Comparison of ENCODE assay signal across 1 cellular context in the genomic region with DNA sequence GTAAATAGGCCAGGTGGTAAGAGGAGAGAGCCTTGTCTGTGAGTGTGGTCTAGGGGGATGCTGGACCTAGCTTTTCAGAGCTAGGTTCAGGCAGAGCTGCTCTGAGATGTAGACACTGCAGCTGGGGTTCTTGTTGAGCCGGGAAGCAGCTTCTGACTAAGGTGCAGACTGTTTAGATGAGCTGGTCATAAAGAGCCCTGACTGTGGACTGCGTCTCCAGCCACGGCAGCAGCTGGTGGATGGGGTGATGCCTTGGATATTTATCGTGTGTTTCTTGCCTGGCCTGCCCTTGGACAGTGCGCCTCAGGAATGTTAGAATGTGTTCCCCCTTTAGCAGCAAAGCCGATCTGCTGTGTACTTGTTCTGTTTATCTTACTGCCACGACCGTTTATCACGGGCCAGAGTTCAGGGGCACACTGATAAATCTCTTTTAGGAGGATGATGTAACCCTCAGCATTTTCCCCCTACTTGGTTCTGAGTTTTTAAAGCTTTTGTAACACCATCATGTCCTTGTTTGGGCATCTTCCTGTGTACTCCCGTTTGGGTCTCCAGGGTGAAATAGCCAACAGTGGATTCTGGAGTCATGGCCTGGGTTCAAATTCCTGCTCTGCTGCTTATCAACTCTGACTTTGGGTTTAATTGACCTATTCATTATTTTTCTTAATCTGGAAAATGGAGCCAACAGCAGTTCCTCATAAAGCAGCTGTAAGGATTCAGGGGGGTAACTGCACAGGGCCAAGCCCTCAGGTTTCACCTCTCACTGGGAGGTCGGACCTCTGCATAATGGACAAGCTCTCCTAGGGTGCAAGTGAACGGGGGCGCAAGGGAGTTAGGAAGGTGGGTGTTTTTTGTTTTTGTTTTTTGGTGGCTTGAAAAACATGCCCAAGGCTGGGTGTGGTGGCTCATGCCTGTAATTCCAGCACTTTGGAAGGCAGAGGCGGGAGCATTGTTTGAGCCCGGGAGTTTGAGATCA.
A peak's percentile ranks its signal among the peaks of the same experiment; 100 is the strongest.
TF ChIP-seq lines count a peak whose summit lies in the region.

No MANE protein-coding gene starts in this region.

TF ChIP-seq in HepG2, 621 proteins besides CTCF, POLR2A, EP300 and RAD21 (continued from another document and continues in another):
- TF ChIP-seq PBX3 (CRISPR knock-in tag; IDR thresholded peaks at IDR 0.05; ENCODE audit: borderline replicate concordance), result no peak
- TF ChIP-seq HOXA7 (CRISPR knock-in tag; IDR thresholded peaks at IDR 0.05), result no peak
- TF ChIP-seq JDP2 (CRISPR knock-in tag; IDR thresholded peaks at IDR 0.05; ENCODE audit: borderline replicate concordance), result no peak; the same call in 1 of the 2 replicates
- peak; percentile 96 for TF ChIP-seq RXRA (CRISPR knock-in tag; IDR thresholded peaks at IDR 0.05)
- peak; percentile 34; the same call in 1 of the 2 replicates for TF ChIP-seq YEATS2 (CRISPR knock-in tag; IDR thresholded peaks at IDR 0.05; ENCODE audit: borderline replicate concordance)
- no peak for TF ChIP-seq ZNF850 (CRISPR knock-in tag; conservative IDR thresholded peaks at IDR 0.05)
- TF ChIP-seq MED13 (CRISPR knock-in tag; IDR thresholded peaks at IDR 0.05), result peak; percentile 96
- TF ChIP-seq ZNF773 (CRISPR knock-in tag; IDR thresholded peaks at IDR 0.05; ENCODE audit: borderline replicate concordance), result no peak
- TF ChIP-seq ZBTB20 (CRISPR knock-in tag; IDR thresholded peaks at IDR 0.05; ENCODE audit: borderline replicate concordance, low read depth), result peak; percentile 96
- no peak for TF ChIP-seq SP1 (IDR thresholded peaks at IDR 0.05)
- TF ChIP-seq SP1 (CRISPR knock-in tag; IDR thresholded peaks at IDR 0.05), result no peak
- TF ChIP-seq, protein P1, sequence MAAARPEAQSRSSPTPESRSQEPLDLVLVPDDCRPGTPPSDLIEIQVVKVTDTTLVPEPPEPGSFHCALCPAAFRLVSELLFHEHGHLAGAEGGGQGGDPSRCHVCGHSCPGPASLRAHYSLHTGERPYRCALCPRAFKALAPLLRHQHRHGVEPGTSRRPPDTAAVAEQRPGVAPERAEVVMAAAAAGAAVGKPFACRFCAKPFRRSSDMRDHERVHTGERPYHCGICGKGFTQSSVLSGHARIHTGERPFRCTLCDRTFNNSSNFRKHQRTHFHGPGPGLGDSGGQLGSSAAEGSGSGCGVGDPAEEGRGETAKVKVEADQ (CRISPR knock-in tag; IDR thresholded peaks at IDR 0.05; ENCODE audit: borderline replicate concordance), result peak; percentile 66; the same call in 1 of the 2 replicates
- peak; percentile 83 for TF ChIP-seq CHD4 (IDR thresholded peaks at IDR 0.05; ENCODE audit: borderline replicate concordance, low read length)
- no peak for TF ChIP-seq ZNF280B (CRISPR knock-in tag; IDR thresholded peaks at IDR 0.05; ENCODE audit: borderline replicate concordance)
- no peak for TF ChIP-seq MXD1 (CRISPR knock-in tag; IDR thresholded peaks at IDR 0.05)
- peak; percentile 74 for TF ChIP-seq BRD4 (CRISPR knock-in tag; IDR thresholded peaks at IDR 0.05)
- TF ChIP-seq, protein P2, sequence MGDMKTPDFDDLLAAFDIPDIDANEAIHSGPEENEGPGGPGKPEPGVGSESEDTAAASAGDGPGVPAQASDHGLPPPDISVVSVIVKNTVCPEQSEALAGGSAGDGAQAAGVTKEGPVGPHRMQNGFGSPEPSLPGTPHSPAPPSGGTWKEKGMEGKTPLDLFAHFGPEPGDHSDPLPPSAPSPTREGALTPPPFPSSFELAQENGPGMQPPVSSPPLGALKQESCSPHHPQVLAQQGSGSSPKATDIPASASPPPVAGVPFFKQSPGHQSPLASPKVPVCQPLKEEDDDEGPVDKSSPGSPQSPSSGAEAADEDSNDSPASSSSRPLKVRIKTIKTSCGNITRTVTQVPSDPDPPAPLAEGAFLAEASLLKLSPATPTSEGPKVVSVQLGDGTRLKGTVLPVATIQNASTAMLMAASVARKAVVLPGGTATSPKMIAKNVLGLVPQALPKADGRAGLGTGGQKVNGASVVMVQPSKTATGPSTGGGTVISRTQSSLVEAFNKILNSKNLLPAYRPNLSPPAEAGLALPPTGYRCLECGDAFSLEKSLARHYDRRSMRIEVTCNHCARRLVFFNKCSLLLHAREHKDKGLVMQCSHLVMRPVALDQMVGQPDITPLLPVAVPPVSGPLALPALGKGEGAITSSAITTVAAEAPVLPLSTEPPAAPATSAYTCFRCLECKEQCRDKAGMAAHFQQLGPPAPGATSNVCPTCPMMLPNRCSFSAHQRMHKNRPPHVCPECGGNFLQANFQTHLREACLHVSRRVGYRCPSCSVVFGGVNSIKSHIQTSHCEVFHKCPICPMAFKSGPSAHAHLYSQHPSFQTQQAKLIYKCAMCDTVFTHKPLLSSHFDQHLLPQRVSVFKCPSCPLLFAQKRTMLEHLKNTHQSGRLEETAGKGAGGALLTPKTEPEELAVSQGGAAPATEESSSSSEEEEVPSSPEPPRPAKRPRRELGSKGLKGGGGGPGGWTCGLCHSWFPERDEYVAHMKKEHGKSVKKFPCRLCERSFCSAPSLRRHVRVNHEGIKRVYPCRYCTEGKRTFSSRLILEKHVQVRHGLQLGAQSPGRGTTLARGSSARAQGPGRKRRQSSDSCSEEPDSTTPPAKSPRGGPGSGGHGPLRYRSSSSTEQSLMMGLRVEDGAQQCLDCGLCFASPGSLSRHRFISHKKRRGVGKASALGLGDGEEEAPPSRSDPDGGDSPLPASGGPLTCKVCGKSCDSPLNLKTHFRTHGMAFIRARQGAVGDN (CRISPR knock-in tag; IDR thresholded peaks at IDR 0.05), result peak; percentile 82
- TF ChIP-seq ZNF549 (CRISPR knock-in tag; IDR thresholded peaks at IDR 0.05), result no peak
- TF ChIP-seq PHF21A (CRISPR knock-in tag; IDR thresholded peaks at IDR 0.05), result peak; percentile 99
- TF ChIP-seq SALL1 (CRISPR knock-in tag; IDR thresholded peaks at IDR 0.05), result peak; percentile 100
- TF ChIP-seq ZNF619 (CRISPR knock-in tag; IDR thresholded peaks at IDR 0.05), result no peak
- 0 out of 4 replicates have a peak, but pooled peaks of 1 of the 2 experiments have one; percentile 1 for TF ChIP-seq MAFK (conservative IDR thresholded peaks at IDR 0.05 in 1 of 2, IDR thresholded peaks at IDR 0.05 in 1 of 2; ENCODE audit: low read length in 2 of 2)
- no peak for TF ChIP-seq ZNF263 (CRISPR knock-in tag; IDR thresholded peaks at IDR 0.05)
- TF ChIP-seq MLXIP (CRISPR knock-in tag; IDR thresholded peaks at IDR 0.05; ENCODE audit: borderline replicate concordance), result no peak
- TF ChIP-seq, protein P3, sequence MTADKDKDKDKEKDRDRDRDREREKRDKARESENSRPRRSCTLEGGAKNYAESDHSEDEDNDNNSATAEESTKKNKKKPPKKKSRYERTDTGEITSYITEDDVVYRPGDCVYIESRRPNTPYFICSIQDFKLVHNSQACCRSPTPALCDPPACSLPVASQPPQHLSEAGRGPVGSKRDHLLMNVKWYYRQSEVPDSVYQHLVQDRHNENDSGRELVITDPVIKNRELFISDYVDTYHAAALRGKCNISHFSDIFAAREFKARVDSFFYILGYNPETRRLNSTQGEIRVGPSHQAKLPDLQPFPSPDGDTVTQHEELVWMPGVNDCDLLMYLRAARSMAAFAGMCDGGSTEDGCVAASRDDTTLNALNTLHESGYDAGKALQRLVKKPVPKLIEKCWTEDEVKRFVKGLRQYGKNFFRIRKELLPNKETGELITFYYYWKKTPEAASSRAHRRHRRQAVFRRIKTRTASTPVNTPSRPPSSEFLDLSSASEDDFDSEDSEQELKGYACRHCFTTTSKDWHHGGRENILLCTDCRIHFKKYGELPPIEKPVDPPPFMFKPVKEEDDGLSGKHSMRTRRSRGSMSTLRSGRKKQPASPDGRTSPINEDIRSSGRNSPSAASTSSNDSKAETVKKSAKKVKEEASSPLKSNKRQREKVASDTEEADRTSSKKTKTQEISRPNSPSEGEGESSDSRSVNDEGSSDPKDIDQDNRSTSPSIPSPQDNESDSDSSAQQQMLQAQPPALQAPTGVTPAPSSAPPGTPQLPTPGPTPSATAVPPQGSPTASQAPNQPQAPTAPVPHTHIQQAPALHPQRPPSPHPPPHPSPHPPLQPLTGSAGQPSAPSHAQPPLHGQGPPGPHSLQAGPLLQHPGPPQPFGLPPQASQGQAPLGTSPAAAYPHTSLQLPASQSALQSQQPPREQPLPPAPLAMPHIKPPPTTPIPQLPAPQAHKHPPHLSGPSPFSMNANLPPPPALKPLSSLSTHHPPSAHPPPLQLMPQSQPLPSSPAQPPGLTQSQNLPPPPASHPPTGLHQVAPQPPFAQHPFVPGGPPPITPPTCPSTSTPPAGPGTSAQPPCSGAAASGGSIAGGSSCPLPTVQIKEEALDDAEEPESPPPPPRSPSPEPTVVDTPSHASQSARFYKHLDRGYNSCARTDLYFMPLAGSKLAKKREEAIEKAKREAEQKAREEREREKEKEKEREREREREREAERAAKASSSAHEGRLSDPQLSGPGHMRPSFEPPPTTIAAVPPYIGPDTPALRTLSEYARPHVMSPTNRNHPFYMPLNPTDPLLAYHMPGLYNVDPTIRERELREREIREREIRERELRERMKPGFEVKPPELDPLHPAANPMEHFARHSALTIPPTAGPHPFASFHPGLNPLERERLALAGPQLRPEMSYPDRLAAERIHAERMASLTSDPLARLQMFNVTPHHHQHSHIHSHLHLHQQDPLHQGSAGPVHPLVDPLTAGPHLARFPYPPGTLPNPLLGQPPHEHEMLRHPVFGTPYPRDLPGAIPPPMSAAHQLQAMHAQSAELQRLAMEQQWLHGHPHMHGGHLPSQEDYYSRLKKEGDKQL (CRISPR knock-in tag; IDR thresholded peaks at IDR 0.05; ENCODE audit: low read depth), result peak; percentile 89
- no peak for TF ChIP-seq SMARCE1 (IDR thresholded peaks at IDR 0.05; ENCODE audit: borderline replicate concordance)
- no peak for TF ChIP-seq ZNF34 (CRISPR knock-in tag; IDR thresholded peaks at IDR 0.05; ENCODE audit: borderline replicate concordance)
- peak; percentile 80; the same call in 1 of the 2 replicates for TF ChIP-seq ZSCAN21 (CRISPR knock-in tag; IDR thresholded peaks at IDR 0.05; ENCODE audit: borderline replicate concordance)
- TF ChIP-seq EHMT2 (IDR thresholded peaks at IDR 0.05; ENCODE audit: borderline replicate concordance, low read depth, low read length), result no peak
- TF ChIP-seq ELF1 (CRISPR knock-in tag; IDR thresholded peaks at IDR 0.05), result peak; percentile 70; the same call in 1 of the 2 replicates
- TF ChIP-seq CENPT (CRISPR knock-in tag; IDR thresholded peaks at IDR 0.05; ENCODE audit: low read depth), result no peak
- peak; percentile 86 for TF ChIP-seq ZNF205 (CRISPR knock-in tag; IDR thresholded peaks at IDR 0.05)
- TF ChIP-seq SMYD3 (CRISPR knock-in tag; IDR thresholded peaks at IDR 0.05), result peak; percentile 82; the same call in 1 of the 2 replicates
- TF ChIP-seq ZBTB3 (CRISPR knock-in tag; IDR thresholded peaks at IDR 0.05; ENCODE audit: borderline replicate concordance, low read depth), result peak; percentile 83
- peak; percentile 87; the same call in 1 of the 2 replicates for TF ChIP-seq ZNF362 (CRISPR knock-in tag; IDR thresholded peaks at IDR 0.05; ENCODE audit: borderline replicate concordance)
- TF ChIP-seq ZNF678 (CRISPR knock-in tag; IDR thresholded peaks at IDR 0.05), result no peak
- no peak for TF ChIP-seq ZNF468 (CRISPR knock-in tag; IDR thresholded peaks at IDR 0.05)
- no peak for TF ChIP-seq MBNL3 (CRISPR knock-in tag; conservative IDR thresholded peaks at IDR 0.05)
- no peak for TF ChIP-seq ZNF616 (CRISPR knock-in tag; IDR thresholded peaks at IDR 0.05; ENCODE audit: low read depth)
- no peak for TF ChIP-seq ZNF558 (CRISPR knock-in tag; IDR thresholded peaks at IDR 0.05; ENCODE audit: borderline replicate concordance)
- TF ChIP-seq ZNF350 (CRISPR knock-in tag; IDR thresholded peaks at IDR 0.05; ENCODE audit: borderline replicate concordance, low read depth), result peak; percentile 94
